In genomic region chr10:80205478-80206276, GRCh38 we compare ENCODE assay signal across 8 cellular contexts. TPM values are rescaled to one million over a fixed set of nuclear protein-coding genes. Genes with fewer than 3 reads are reported as not detected.
DNase-seq lines count a peak whose midpoint lies in the region; ATAC-seq, FAIRE-seq and TF ChIP-seq lines count a peak whose summit lies in the region.

Gene ANXA11, minus strand, starts transcription at chr10:80205537. Its CDS starts 32,676 bp downstream, at chr10:80172861.

- WGBS in A549 (ENCODE audit: missing lambda C conversion rate) = under 1% methylated on average over 35 of the region's 45 CpGs

- H3K27ac ChIP-seq in A549 = peak within 1 kb of the TSS; percentile 97

- H3K27ac Mint-ChIP-seq in activated B cell treated with CpG ODN at 0.5 μM for 24 hours = peak within 1 kb of the TSS; percentile 92

- ATAC-seq in A549 (peak; percentile 62 to 73), GM18520 (IDR thresholded peaks at IDR 0.05; ENCODE audit: unreplicated experiment) (peak; percentile 79), HG03045 (IDR thresholded peaks at IDR 0.05; ENCODE audit: unreplicated experiment) (peak; percentile 86), activated B cell treated with CpG ODN at 0.5 μM for 24 hours (ENCODE audit: low read depth) (peak; percentile 84)

- peak within 1 kb of the TSS; percentile 83 for H3K4me3 Mint-ChIP-seq in activated B cell treated with CpG ODN at 0.5 μM for 24 hours

- peak; percentile 87 for TF ChIP-seq POLR2A in A549 (IDR thresholded peaks at IDR 0.05; ENCODE audit: low read length)

- peak within 1 kb of the TSS; percentile 84 for H3K4me2 ChIP-seq in A549

- H3K27me3 Mint-ChIP-seq in activated B cell treated with CpG ODN at 0.5 μM for 24 hours = no peaks in the 10 kb centered on the region

- H3K9me3 ChIP-seq in A549 = no peaks in the 10 kb centered on the region

- H3K4me1 Mint-ChIP-seq in activated B cell treated with CpG ODN at 0.5 μM for 24 hours = peaks cover 51% of the 10 kb centered on the region

- intact Hi-C loops in activated B cell treated with CpG ODN at 0.5 μM for 24 hours (cut with micrococcal nuclease) = loop anchor here (1.0 to 10.0 kb wide), 9 partner anchors 9 to 861 kb away; partner anchors contain the start of genes NUTM2E, PPIF and TSPAN14

- no peak; a peak in 1 of 5 replicates for TF ChIP-seq EP300 in A549 (IDR thresholded peaks at IDR 0.05)

- CTCF ChIA-PET in A549 (lab: Yijun Ruan, JAX) = interaction anchor here (0.9 to 2.9 kb wide), 3 partner anchors 48 to 64 kb away, joined by 6 to 26 read pairs (median 10); no protein-coding TSS in a partner anchor
- CTCF ChIA-PET in activated B cell treated with CpG ODN at 0.5 μM for 24 hours (lab: Charles Lee) = interaction anchor here (1.0 to 2.6 kb wide), 4 partner anchors 10 to 62 kb away, joined by 3 to 11 read pairs (median 4); no protein-coding TSS in a partner anchor

- DNase-seq in A549 (ENCODE audit: low read depth in 1 of 2, low spot score in 1 of 2) (peak; percentile 78 to 82), NCI-H2171 treated with DMSO at 0.1 percent for 48 hours (lab: John Stamatoyannopoulos, UW) (peak; percentile 76), activated B cell treated with CpG ODN at 0.5 μM for 24 hours (peak; percentile 80), cerebellar cortex (ENCODE audit: low spot score) (peak; percentile 75), kidney tubule cell (ENCODE audit: low spot score) (peak; percentile 89)
- DNase-seq in stimulated activated CD4-positive, alpha-beta T cell treated with anti-CD3 and anti-CD28 coated beads, Interleukin-1b, Interleukin-23, amount 100 ng/mL, for 48 hours = peak; percentile 83

- FAIRE-seq in A549 (lab: Jason Lieb, UNC) = no peak

- TF ChIP-seq CTCF in A549 (IDR thresholded peaks at IDR 0.05) = no peak
- TF ChIP-seq CTCF in activated B cell treated with CpG ODN at 0.5 μM for 24 hours (IDR thresholded peaks at IDR 0.05) = no peak

- peaks cover 62% of the 10 kb centered on the region for H3K4me1 ChIP-seq in A549

- POLR2A ChIA-PET in A549 (lab: Yijun Ruan, JAX) = interaction anchor here (0.6 to 2.0 kb wide), 6 partner anchors 9 to 62 kb away, joined by 3 to 6 read pairs (median 4); no protein-coding TSS in a partner anchor
- POLR2A ChIA-PET in activated B cell treated with CpG ODN at 0.5 μM for 24 hours (lab: Charles Lee) = interaction anchor here (0.7 to 1.4 kb wide), 11 partner anchors 9 to 957 kb away, joined by 3 to 36 read pairs (median 5); partner anchors contain the start of gene TMEM254

- H3K4me3 ChIP-seq in A549 = peak within 1 kb of the TSS; percentile 95

- H3K9me3 Mint-ChIP-seq in activated B cell treated with CpG ODN at 0.5 μM for 24 hours = no peaks in the 10 kb centered on the region

- H3K36me3 Mint-ChIP-seq in activated B cell treated with CpG ODN at 0.5 μM for 24 hours (ENCODE audit: low read depth) = peaks cover 9% of the 10 kb centered on the region

- no peak for TF ChIP-seq RAD21 in A549 (conservative IDR thresholded peaks at IDR 0.05 in 1 of 2, IDR thresholded peaks at IDR 0.05 in 1 of 2)

TF ChIP-seq in A549, 52 proteins besides CTCF, POLR2A, EP300 and RAD21:
- TF ChIP-seq EHMT2 (IDR thresholded peaks at IDR 0.05; ENCODE audit: low read depth) (no peak), MAFK (IDR thresholded peaks at IDR 0.05; ENCODE audit: partially characterized antibody) (peak; percentile 98), ESRRA (IDR thresholded peaks at IDR 0.05; ENCODE audit: borderline replicate concordance, low read length) (peak; percentile 67; the same call in 1 of the 2 replicates), FOSB (CRISPR knock-in tag; IDR thresholded peaks at IDR 0.05) (0 out of 2 replicates have a peak, but pooled peaks have one; percentile 60), SMC3 (IDR thresholded peaks at IDR 0.05) (no peak), RARB (CRISPR knock-in tag; IDR thresholded peaks at IDR 0.05) (0 out of 2 replicates have a peak, but pooled peaks have one; percentile 47), FOSL2 (IDR thresholded peaks at IDR 0.05) (no peak), FOSL2 (CRISPR knock-in tag; IDR thresholded peaks at IDR 0.05) (no peak), BCL3 (IDR thresholded peaks at IDR 0.05) (peak; percentile 91), CEBPB (IDR thresholded peaks at IDR 0.05) (no peak), HEYL (CRISPR knock-in tag; IDR thresholded peaks at IDR 0.05) (no peak), JUN (IDR thresholded peaks at IDR 0.05) (peak in 1 of 2 experiments; percentile 84; a peak in 1 of 5 replicates), TP53 (CRISPR knock-in tag; IDR thresholded peaks at IDR 0.05) (peak; percentile 58; the same call in 1 of the 2 replicates), HDAC2 (IDR thresholded peaks at IDR 0.05) (no peak), TFCP2L1 (CRISPR knock-in tag; IDR thresholded peaks at IDR 0.05) (0 out of 2 replicates have a peak, but pooled peaks have one; percentile 63), NR3C1 (IDR thresholded peaks at IDR 0.05) (no peak), MYC (IDR thresholded peaks at IDR 0.05; ENCODE audit: borderline replicate concordance, low read length) (no peak), SREBF2 (IDR thresholded peaks at IDR 0.05) (no peak)
- TF ChIP-seq, protein P1, sequence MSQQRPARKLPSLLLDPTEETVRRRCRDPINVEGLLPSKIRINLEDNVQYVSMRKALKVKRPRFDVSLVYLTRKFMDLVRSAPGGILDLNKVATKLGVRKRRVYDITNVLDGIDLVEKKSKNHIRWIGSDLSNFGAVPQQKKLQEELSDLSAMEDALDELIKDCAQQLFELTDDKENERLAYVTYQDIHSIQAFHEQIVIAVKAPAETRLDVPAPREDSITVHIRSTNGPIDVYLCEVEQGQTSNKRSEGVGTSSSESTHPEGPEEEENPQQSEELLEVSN (IDR thresholded peaks at IDR 0.05; ENCODE audit: borderline replicate concordance, low read depth) = peak; percentile 22; the same call in 1 of the 2 replicates

RNA-seq across cellular contexts. Expression of gene ANXA11, which starts in this region (rescaled TPM):
- polyA plus RNA-seq in A549 (2011; rRNA removed) (92.6 and 123 TPM in 2 replicates), A549 (2017; fragmentation: RNase III; extraction: RNeasy Plus Mini Kit Qiagen cat#74134 plus additional on column Dnase treatment) (117 to 121 TPM (median 119 TPM) in 3 replicates)
- 98.4 and 119 TPM in 2 replicates for polyA plus RNA-seq in A549 (2012; cell fraction: cytosol; rRNA removed)
- polyA plus RNA-seq in A549 (2012; cell fraction: nucleus; rRNA removed) = 109 and 134 TPM in 2 replicates
- polyA minus RNA-seq in A549 (2011; rRNA and poly(A)+ RNA removed) = 78.8 and 93.8 TPM in 2 replicates
- total RNA-seq in activated B cell treated with CpG ODN at 0.5 μM for 24 hours = 178 and 190 TPM in 2 replicates

Comparison
In these comparisons a context has a peak if more than half of its experiments do, and no peak if none do; other contexts are left out.
1. Peak in every context shown above with its lines: DNase-seq, ATAC-seq, H3K4me3 ChIP-seq and H3K27ac ChIP-seq.